Comparison of ENCODE assay signal across 14 cellular contexts in the genomic region with DNA sequence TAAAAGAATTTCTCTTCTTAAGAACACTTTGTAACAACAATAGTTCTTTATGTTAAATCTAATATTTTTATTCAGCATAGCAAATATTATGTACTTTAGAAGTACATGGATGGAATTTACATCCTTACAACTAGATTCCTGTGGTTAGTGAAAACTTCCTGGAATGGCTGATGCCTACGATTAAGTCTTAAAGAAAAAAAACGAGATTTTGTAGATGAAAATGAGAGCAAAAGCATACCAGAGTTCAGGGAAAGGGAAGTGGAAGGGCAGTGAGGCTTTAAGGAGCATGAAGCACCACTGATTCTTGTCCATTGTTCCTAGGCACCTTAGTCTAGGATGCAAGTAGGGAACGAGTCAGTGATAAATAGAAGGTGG. TPM values are rescaled to one million over a fixed set of nuclear protein-coding genes. Genes with fewer than 3 reads are reported as not detected.
DNase-seq lines count a peak whose midpoint lies in the region; TF ChIP-seq lines count a peak whose summit lies in the region.
"Had no signal": no experiment of that assay in that cellular context is flagged by ENCODE, and none has a peak within 500 bp of the region (broad histone marks: within the 10 kb centered on the region; RNA-seq: fewer than 3 reads in every experiment).

No MANE protein-coding gene starts in this region.

- no peaks in the 10 kb centered on the region for H3K27me3 ChIP-seq in ACC112 (ENCODE audit: insufficient read depth, low read length)

- H3K4me3 ChIP-seq in ACC112 (ENCODE audit: low read depth, low read length), result no peak overlapping the region
- H3K4me3 ChIP-seq: lung, smooth muscle cell had no signal

- H3K27ac Mint-ChIP-seq in type B pancreatic cell, result no peak overlapping the region

- peaks cover 37% of the 10 kb centered on the region for H3K36me3 ChIP-seq in ACC112 (ENCODE audit: insufficient read depth, low read length)

- no peaks in the 10 kb centered on the region for H3K9me3 Mint-ChIP-seq in type B pancreatic cell
- H3K9me3 Mint-ChIP-seq: neural crest cell had no signal

- peaks cover 21% of the 10 kb centered on the region for H3K4me1 ChIP-seq in ACC112 (ENCODE audit: control insufficient read depth, insufficient read depth, low read length, unreplicated experiment)

- TF ChIP-seq CTCF in type B pancreatic cell (conservative IDR thresholded peaks at IDR 0.05), result no peak

- peak overlapping the region; percentile 48 for H3K27ac ChIP-seq in ACC112 (ENCODE audit: low read depth, low read length)
- H3K27ac ChIP-seq: VCaP had no signal

- H3K36me3 Mint-ChIP-seq in type B pancreatic cell, result no peaks in the 10 kb centered on the region

- H3K4me1 Mint-ChIP-seq in type B pancreatic cell (ENCODE audit: unreplicated experiment), result no peaks in the 10 kb centered on the region
- H3K4me1 Mint-ChIP-seq: neural crest cell had no signal

- no peak overlapping the region for H3K4me3 Mint-ChIP-seq in type B pancreatic cell
- H3K4me3 Mint-ChIP-seq: neural crest cell had no signal

- DNase-seq in HS-27A (ENCODE audit: low read depth) (peak; percentile 52), astrocyte of the hippocampus (ENCODE audit: low read depth, low spot score) (peak; percentile 76), glomerular visceral epithelial cell (ENCODE audit: extremely low spot score) (peak; percentile 53), type B pancreatic cell (ENCODE audit: extremely low spot score, unreplicated experiment) (no peak), inferior parietal cortex (ENCODE audit: extremely low spot score) (no peak)
- no peak for DNase-seq in stimulated activated CD4-positive, alpha-beta T cell treated with anti-CD3 and anti-CD28 coated beads, Interleukin-15, amount 100 ng/mL, for 24 hours
- DNase-seq in effector CD8-positive, alpha-beta T cell (lab: John Stamatoyannopoulos, UW), result no peak
- DNase-seq: activated naive CD4-positive, alpha-beta T cell treated with Interleukin-2 at 50 U/mL for 16 hours; NCI-H1105 treated with DMSO at 0.1 percent for 48 hours had no signal

- H2AFZ ChIP-seq in ACC112 (ENCODE audit: low read length, unreplicated experiment), result peak overlapping the region; percentile 12

- H3K79me2 ChIP-seq in ACC112 (ENCODE audit: control insufficient read depth, insufficient read depth, low read length, unreplicated experiment), result no peaks in the 10 kb centered on the region

- H3K27me3 Mint-ChIP-seq in type B pancreatic cell, result no peaks in the 10 kb centered on the region

RNA-seq across cellular contexts. Expression of a gene that starts 26.7 kb away (rescaled TPM):
- 1.6 TPM in 2 replicates for total RNA-seq in type B pancreatic cell (ENCODE audit: low replicate concordance)
- total RNA-seq: neural crest cell had no signal

Comparison
In these comparisons a context has a peak if more than half of its experiments do, and no peak if none do; other contexts are left out.
1. DNase-seq: peak in HS-27A (single experiment), astrocyte of the hippocampus (single experiment) and glomerular visceral epithelial cell (single experiment); none in stimulated activated CD4-positive, alpha-beta T cell treated with anti-CD3 and anti-CD28 coated beads, Interleukin-15, amount 100 ng/mL, for 24 hours (single experiment), type B pancreatic cell (single experiment), effector CD8-positive, alpha-beta T cell (single experiment) and inferior parietal cortex (single experiment).